8 cellular contexts compared by ENCODE assay signal in genomic region chr4:52051615-52052474, GRCh38. TPM values are rescaled to one million over a fixed set of nuclear protein-coding genes. Genes with fewer than 3 reads are reported as not detected.
DNase-seq lines count a peak whose midpoint lies in the region; ATAC-seq, FAIRE-seq and TF ChIP-seq lines count a peak whose summit lies in the region.

No MANE protein-coding gene starts in this region.

- CTCF ChIA-PET in endothelial cell of umbilical vein (lab: Charles Lee), result interaction anchor here (2.9 kb wide), 1 partner anchor 14 kb away, joined by 13 read pairs; the partner anchor contains the start of gene SGCB

- TF ChIP-seq CTCF in endothelial cell of umbilical vein (IDR thresholded peaks at IDR 0.05; ENCODE audit: extremely low read depth in 1 of 2, insufficient read depth in 1 of 2, low read depth in 1 of 2, low read length in 2 of 2) (no peak), transverse colon (IDR thresholded peaks at IDR 0.05) (no peak)

- H3K36me3 ChIP-seq in SJSA1 (no peaks in the 10 kb centered on the region), endothelial cell of umbilical vein (ENCODE audit: control insufficient read depth in 2 of 2, extremely low read depth in 1 of 2, insufficient read depth in 2 of 2, low read length in 2 of 2) (no peaks in the 10 kb centered on the region), mesenchymal stem cell (ENCODE audit: control insufficient read depth in 1 of 2, insufficient read depth in 2 of 2, low read depth in 1 of 2, low read length in 2 of 2) (peaks cover 0 to 21% of the 10 kb centered on the region in 2 experiments), transverse colon (no peaks in the 10 kb centered on the region)

- H4K8ac ChIP-seq in mesenchymal stem cell (ENCODE audit: low read length), result peak overlapping the region; percentile 16

- H2BK12ac ChIP-seq in mesenchymal stem cell (ENCODE audit: low read length in 2 of 2), result peak overlapping the region in 1 of 2 experiments; percentile 97

- TSS peak; percentile 86 for BruUV-seq in endothelial cell of umbilical vein (replicated peaks; lab: Mats Ljungman, UMichigan)

- H4K91ac ChIP-seq in mesenchymal stem cell (ENCODE audit: low read length), result peak overlapping the region; percentile 92

- peak overlapping the region; percentile 83 for H2BK15ac ChIP-seq in mesenchymal stem cell (ENCODE audit: low read depth, poor library complexity, severe bottlenecking)

- 0 out of 2 replicates have a peak, but pooled peaks cover 6% of the 10 kb centered on the region for H3K9me3 ChIP-seq in SJSA1 (replicated peaks)
- H3K9me3 ChIP-seq in endothelial cell of umbilical vein (replicated peaks; ENCODE audit: control insufficient read depth, insufficient read depth, low read length), result no peaks in the 10 kb centered on the region
- H3K9me3 ChIP-seq in mesenchymal stem cell (ENCODE audit: control insufficient read depth, low read length), result no peaks in the 10 kb centered on the region
- H3K9me3 ChIP-seq in transverse colon, result no peaks in the 10 kb centered on the region

- peak overlapping the region; percentile 71 for H2BK120ac ChIP-seq in mesenchymal stem cell (ENCODE audit: low read depth, low read length)

- peak; percentile 69 for TF ChIP-seq POLR2A in endothelial cell of umbilical vein (IDR thresholded peaks at IDR 0.05; ENCODE audit: low read depth, low read length)
- TF ChIP-seq POLR2A in transverse colon (IDR thresholded peaks at IDR 0.05), result no peak

- H3K27me3 ChIP-seq in SJSA1 (replicated peaks), result peaks cover 52% of the 10 kb centered on the region
- peaks cover 23 to 41% of the 10 kb centered on the region in 2 experiments for H3K27me3 ChIP-seq in endothelial cell of umbilical vein (ENCODE audit: control insufficient read depth in 2 of 2, insufficient read depth in 2 of 2, low read length in 2 of 2)
- H3K27me3 ChIP-seq in mesenchymal stem cell (ENCODE audit: control insufficient read depth in 1 of 2, insufficient read depth in 1 of 2, low read length in 2 of 2), result peaks cover 0 to 3% of the 10 kb centered on the region in 2 experiments
- peaks cover 30% of the 10 kb centered on the region for H3K27me3 ChIP-seq in transverse colon

- H2BK5ac ChIP-seq in mesenchymal stem cell (ENCODE audit: low read depth, low read length, poor library complexity, severe bottlenecking), result peak overlapping the region; percentile 86

- in situ Hi-C loops in transverse colon (cut with MboI; ENCODE audit: low pct_ligation_motif_present in 1 of 4, low pct_unique_long_range_greater_than_20kb in 1 of 4, low sequenced_read_pairs in 3 of 4), result loop anchor here in 1 of 4 donors (25.0 kb wide), 1 partner anchor 90 kb away; no protein-coding TSS in a partner anchor

- FAIRE-seq in endothelial cell of umbilical vein (lab: Jason Lieb, UNC), result peak; percentile 76

- H3K4me3 ChIP-seq in SJSA1 (peak overlapping the region; percentile 37), endothelial cell of umbilical vein (replicated peaks in 1 of 3; ENCODE audit: insufficient read depth in 1 of 3, low read depth in 1 of 3, low read length in 3 of 3) (peak overlapping the region; percentile 71 to 74 (median 72)), mesenchymal stem cell (ENCODE audit: insufficient read depth in 1 of 2, low read depth in 1 of 2, low read length in 2 of 2) (peak overlapping the region; percentile 76 to 86), transverse colon (peak overlapping the region; percentile 34 to 67 (median 53))

- H3K27ac ChIP-seq in SJSA1, result no peak overlapping the region
- H3K27ac ChIP-seq in endothelial cell of umbilical vein (ENCODE audit: insufficient read depth, low read depth, low read length), result peak overlapping the region; percentile 10
- H3K27ac ChIP-seq in mesenchymal stem cell (ENCODE audit: low read length, poor library complexity, severe bottlenecking), result peak overlapping the region; percentile 98
- H3K27ac ChIP-seq in transverse colon, result peak overlapping the region; percentile 66 to 79 (median 68)

- 8% methylated on average over 46 of the region's 46 CpGs for WGBS in mesenchymal stem cell
- WGBS in transverse colon (ENCODE audit: low coverage in 1 of 2), 2 donors, result 9 to 22% methylated on average over 18 to 46 of the region's 46 CpGs

- H3K9me1 ChIP-seq in endothelial cell of umbilical vein (replicated peaks; ENCODE audit: control insufficient read depth, extremely low read depth, insufficient read depth, low read length), result no peaks in the 10 kb centered on the region

- H3K4ac ChIP-seq in mesenchymal stem cell (ENCODE audit: low read depth in 1 of 2, low read length in 2 of 2), result peak overlapping the region; percentile 88 to 99

- H3K79me1 ChIP-seq in mesenchymal stem cell (replicated peaks; ENCODE audit: low read length, poor library complexity, severe bottlenecking), result peaks cover 18% of the 10 kb centered on the region

- peak; percentile 71 for DNase-seq in D341Med (ENCODE audit: low spot score)
- peak; percentile 46 to 63 for DNase-seq in SJSA1 (ENCODE audit: low read depth in 1 of 2, low spot score in 2 of 2)
- peak; percentile 90 for DNase-seq in endothelial cell of umbilical vein (ENCODE audit: low read depth, low spot score)
- peak; percentile 95 for DNase-seq in mesenchymal stem cell
- DNase-seq in transverse colon, result peak; percentile 82
- no peak for DNase-seq in activated effector memory CD4-positive, alpha-beta T cell treated with Interleukin-2 at 50 U/mL for 16 hours

- H2AFZ ChIP-seq in endothelial cell of umbilical vein (ENCODE audit: low read depth, low read length) (peak overlapping the region; percentile 96), mesenchymal stem cell (ENCODE audit: low read depth, low read length) (peak overlapping the region; percentile 88)

- peaks cover 12% of the 10 kb centered on the region for H3K4me1 ChIP-seq in SJSA1 (replicated peaks)
- peaks cover 12% of the 10 kb centered on the region for H3K4me1 ChIP-seq in endothelial cell of umbilical vein (ENCODE audit: control insufficient read depth, extremely low read depth, insufficient read depth, low read length)
- peaks cover 4% of the 10 kb centered on the region for H3K4me1 ChIP-seq in mesenchymal stem cell (ENCODE audit: control insufficient read depth, insufficient read depth, low read depth, low read length)
- peaks cover 0 to 17% (median 7%) of the 10 kb centered on the region in 4 donors for H3K4me1 ChIP-seq in transverse colon

- no peak overlapping the region for H2AK5ac ChIP-seq in mesenchymal stem cell (ENCODE audit: low read length, severe bottlenecking)

- H3K23ac ChIP-seq in mesenchymal stem cell (ENCODE audit: low read length in 2 of 2), result peak overlapping the region in 1 of 2 experiments; percentile 97

- POLR2A ChIA-PET in endothelial cell of umbilical vein (lab: Charles Lee), result interaction anchor here (1.5 kb wide), 1 partner anchor 14 kb away, joined by 5 read pairs; the partner anchor contains the start of gene SGCB

- no peaks in the 10 kb centered on the region for H4K20me1 ChIP-seq in endothelial cell of umbilical vein (replicated peaks; ENCODE audit: control insufficient read depth, extremely low read depth, insufficient read depth, low read length)

- H3K9ac ChIP-seq in endothelial cell of umbilical vein (replicated peaks; ENCODE audit: extremely low read depth, insufficient read depth, low read length) (peak overlapping the region; percentile 45), mesenchymal stem cell (ENCODE audit: low read length) (peak overlapping the region; percentile 94)

- no peak for TF ChIP-seq EP300 in transverse colon (IDR thresholded peaks at IDR 0.05; ENCODE audit: low read depth)

- peak overlapping the region in 1 of 2 experiments; percentile 92 for H3K14ac ChIP-seq in mesenchymal stem cell (ENCODE audit: low read length in 2 of 2)

- H3K4me2 ChIP-seq in endothelial cell of umbilical vein (ENCODE audit: insufficient read depth, low read length) (peak overlapping the region; percentile 93), mesenchymal stem cell (ENCODE audit: low read length, poor library complexity, severe bottlenecking) (peak overlapping the region; percentile 89)

- ATAC-seq in GM19025 (IDR thresholded peaks at IDR 0.05; ENCODE audit: low read depth, unreplicated experiment) (peak; percentile 40), HG03378 (IDR thresholded peaks at IDR 0.05; ENCODE audit: unreplicated experiment) (peak; percentile 64)

- peak overlapping the region; percentile 78 to 96 for H3K18ac ChIP-seq in mesenchymal stem cell (ENCODE audit: low read depth in 1 of 2, low read length in 2 of 2)

- intact Hi-C loops in endothelial cell of umbilical vein (cut with micrococcal nuclease), result loop anchor here (1.0 kb wide), 1 partner anchor 13 kb away; no protein-coding TSS in a partner anchor
- intact Hi-C loops in transverse colon (cut with DNase I; ENCODE audit: low total_unique reads), result no loop called here

- H3K79me2 ChIP-seq in endothelial cell of umbilical vein (ENCODE audit: control insufficient read depth, insufficient read depth, low read length), result no peaks in the 10 kb centered on the region

- dilution Hi-C loops in endothelial cell of umbilical vein (cut with MboI; ENCODE audit: extremely low pct_ligation_motif_present, low sequenced_read_pairs), result no loop called here

RNA-seq across cellular contexts. Expression of gene SPATA18, which starts 0.7 kb away (rescaled TPM):
- 0.11 TPM in 1 of 2 replicates, not detected in the other for total RNA-seq in SJSA1 (2014; rRNA removed; shearing (Covaris generic))
- total RNA-seq in endothelial cell of umbilical vein (4.6 and 5.5 TPM in 2 replicates), transverse colon (10 to 100 TPM in 1 of 4 donors, 1 to 10 TPM in 3; 3.0 to 11.2 (median 7.9) TPM)
- polyA plus RNA-seq in endothelial cell of umbilical vein, result 2.7 TPM in 2 replicates
- 1.8 and 2.1 TPM in 2 replicates for polyA plus RNA-seq in endothelial cell of umbilical vein (2011; cell fraction: cytosol; rRNA removed)
- 8.1 and 10.5 TPM in 2 replicates for polyA plus RNA-seq in endothelial cell of umbilical vein (2011; cell fraction: nucleus; rRNA removed)
- 5.9 and 6.2 TPM in 2 replicates for polyA plus RNA-seq in endothelial cell of umbilical vein (2012)
- polyA minus RNA-seq in endothelial cell of umbilical vein, result 7.0 and 7.6 TPM in 2 replicates
- polyA minus RNA-seq in endothelial cell of umbilical vein (2011; cell fraction: cytosol; rRNA and poly(A)+ RNA removed), result not detected
- 4.5 and 7.1 TPM in 2 replicates for polyA minus RNA-seq in endothelial cell of umbilical vein (2011; cell fraction: nucleus; rRNA and poly(A)+ RNA removed)
- 11.7 TPM for polyA plus RNA-seq in mesenchymal stem cell (2013, experiment 1 of 2)
- 11.5 TPM for polyA plus RNA-seq in mesenchymal stem cell (2013, experiment 2 of 2)

RNA-seq across cellular contexts. Expression of gene SGCB, which starts 13.7 kb away (rescaled TPM):
- total RNA-seq in SJSA1 (2014; rRNA removed; shearing (Covaris generic)), result 20.1 and 32.8 TPM in 2 replicates
- total RNA-seq in endothelial cell of umbilical vein (54.0 and 54.4 TPM in 2 replicates), transverse colon (10 to 100 TPM in 2 of 4 donors, 1 to 10 TPM in 2; 4.9 to 26.4 (median 15.7) TPM)
- 11.7 and 13.7 TPM in 2 replicates for polyA plus RNA-seq in endothelial cell of umbilical vein
- polyA plus RNA-seq in endothelial cell of umbilical vein (2011; cell fraction: cytosol; rRNA removed), result 15.8 and 17.3 TPM in 2 replicates
- 7.4 and 10.8 TPM in 2 replicates for polyA plus RNA-seq in endothelial cell of umbilical vein (2011; cell fraction: nucleus; rRNA removed)
- 26.2 and 31.8 TPM in 2 replicates for polyA plus RNA-seq in endothelial cell of umbilical vein (2012)
- polyA minus RNA-seq in endothelial cell of umbilical vein, result 11.9 and 12.1 TPM in 2 replicates
- 2.9 TPM for polyA minus RNA-seq in endothelial cell of umbilical vein (2011; cell fraction: cytosol; rRNA and poly(A)+ RNA removed)
- polyA minus RNA-seq in endothelial cell of umbilical vein (2011; cell fraction: nucleus; rRNA and poly(A)+ RNA removed), result 3.9 and 6.4 TPM in 2 replicates
- 60.9 TPM for polyA plus RNA-seq in mesenchymal stem cell (2013, experiment 1 of 2)
- polyA plus RNA-seq in mesenchymal stem cell (2013, experiment 2 of 2), result 65.6 TPM

RNA-seq across cellular contexts. Expression of gene LRRC66, which starts 31.7 kb away (rescaled TPM):
- total RNA-seq in SJSA1 (2014; rRNA removed; shearing (Covaris generic)), result 0.05 TPM in 1 of 2 replicates, not detected in the other
- total RNA-seq in endothelial cell of umbilical vein, result 0.27 and 0.51 TPM in 2 replicates
- polyA plus RNA-seq in endothelial cell of umbilical vein, result 0.15 and 0.16 TPM in 2 replicates
- 0.10 and 0.11 TPM in 2 replicates for polyA plus RNA-seq in endothelial cell of umbilical vein (2011; cell fraction: cytosol; rRNA removed)
- polyA plus RNA-seq in endothelial cell of umbilical vein (2011; cell fraction: nucleus; rRNA removed), result 1.9 TPM in 2 replicates
- 0.19 and 0.24 TPM in 2 replicates for polyA plus RNA-seq in endothelial cell of umbilical vein (2012)
- polyA minus RNA-seq in endothelial cell of umbilical vein, result 0.17 and 0.24 TPM in 2 replicates
- polyA minus RNA-seq in endothelial cell of umbilical vein (2011; cell fraction: cytosol; rRNA and poly(A)+ RNA removed), result not detected
- 0.87 and 0.91 TPM in 2 replicates for polyA minus RNA-seq in endothelial cell of umbilical vein (2011; cell fraction: nucleus; rRNA and poly(A)+ RNA removed)
- 0.15 TPM for polyA plus RNA-seq in mesenchymal stem cell (2013, experiment 1 of 2)
- 0.18 TPM for polyA plus RNA-seq in mesenchymal stem cell (2013, experiment 2 of 2)
- 1 to 10 TPM; 4.6 to 9.2 (median 7.1) TPM for total RNA-seq in transverse colon
